Comparison of ENCODE assay signal across 23 cellular contexts in genomic region chr10:15864419-15864818, GRCh38.
"Had no signal": no experiment of that assay in that cellular context is flagged by ENCODE, and none has a peak within 500 bp of the region (broad histone marks: within the 10 kb centered on the region; RNA-seq: fewer than 3 reads in every experiment).

No MANE protein-coding gene starts in this region.

- H3K4me3 ChIP-seq: coronary artery, dorsolateral prefrontal cortex, esophagus muscularis mucosa, gastroesophageal sphincter, heart left ventricle, hepatocyte, left lung, lower lobe of right lung, mucosa of descending colon had no signal

- H3K36me3 ChIP-seq: esophagus muscularis mucosa, gastroesophageal sphincter, heart left ventricle, left lung, lower lobe of right lung had no signal

- FAIRE-seq: endothelial cell of umbilical vein, frontal cortex, keratinocyte had no signal

- DNase-seq: dermis blood vessel endothelial cell; dorsolateral prefrontal cortex; effector CD4-positive, alpha-beta T cell; effector memory CD4-positive, alpha-beta T cell; foreskin keratinocyte; heart left ventricle; hypothalamus; immature natural killer cell; left cardiac atrium; left lung; left ventricle myocardium superior; lower lobe of right lung; mesenchymal stem cell; mucosa of descending colon; naive B cell; naive thymus-derived CD8-positive, alpha-beta T cell had no signal
